8 cellular contexts compared by ENCODE assay signal in the genomic region with DNA sequence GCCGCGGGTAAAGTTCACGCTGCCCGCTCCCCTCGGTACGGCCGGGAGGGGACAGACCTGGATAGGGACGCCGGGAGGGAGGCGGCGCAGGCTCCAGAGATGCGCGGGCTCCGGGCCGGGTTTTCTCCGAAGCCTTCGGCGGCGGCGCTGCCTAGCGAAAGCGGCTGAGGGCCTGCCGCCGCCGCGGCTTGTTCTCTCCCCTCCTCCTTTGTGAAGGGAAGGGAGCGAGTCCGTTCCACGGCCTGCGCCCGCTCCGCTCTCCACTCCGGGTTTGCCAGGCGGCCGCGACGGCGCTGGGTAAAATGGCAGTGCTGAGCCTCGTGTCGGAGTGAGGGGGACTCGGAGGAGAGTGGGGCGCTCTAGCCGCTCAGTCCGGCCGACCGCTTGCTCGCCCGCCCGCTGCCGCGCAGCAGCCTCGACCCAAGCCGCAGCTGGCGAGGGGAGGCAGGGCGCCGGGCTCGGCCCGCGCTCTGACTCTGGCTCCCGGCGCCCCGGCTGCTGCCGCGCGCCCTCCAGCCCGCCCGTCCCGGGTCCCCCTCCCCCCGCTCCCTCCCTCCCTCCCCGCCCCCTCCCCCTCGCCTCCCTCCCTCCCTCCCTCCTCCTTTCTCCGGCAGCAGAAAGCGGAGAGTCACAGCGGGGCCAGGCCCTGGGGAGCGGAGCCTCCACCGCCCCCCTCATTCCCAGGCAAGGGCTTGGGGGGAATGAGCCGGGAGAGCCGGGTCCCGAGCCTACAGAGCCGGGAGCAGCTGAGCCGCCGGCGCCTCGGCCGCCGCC. TPM values are rescaled to one million over a fixed set of nuclear protein-coding genes. Genes with fewer than 3 reads are reported as not detected.
A peak's percentile ranks its signal among the peaks of the same experiment; 100 is the strongest.
DNase-seq lines count a peak whose midpoint lies in the region; ATAC-seq and TF ChIP-seq lines count a peak whose summit lies in the region.

A gene (plus strand): TSS at position 599 of the 774 bp plus-strand sequence. CDS start 389 bp downstream, outside the sequence.

- DNase-seq in DMS 273 (lab: John Stamatoyannopoulos, UW; ENCODE audit: unreplicated experiment) = peak; percentile 98
- DNase-seq in KBM-7 = peak; percentile 98
- peak; percentile 99 for DNase-seq in activated T-cell treated with anti-CD3 and anti-CD28 coated beads, Interleukin-2, amount 50 U/mL, for 1 hour
- peak; percentile 89 for DNase-seq in epithelial cell of prostate (ENCODE audit: low read depth, low spot score)
- DNase-seq in mucosa of descending colon = peak; percentile 95 to 99 (median 97)
- DNase-seq in stimulated activated CD8-positive, alpha-beta memory T cell treated with anti-CD3 and anti-CD28 coated beads, Interleukin-2, amount 100 ng/mL, for 48 hours (ENCODE audit: low read depth in 2 of 2) = peak; percentile 88 to 89

- peak within 1 kb of the TSS; percentile 94 for H3K4me3 ChIP-seq in mucosa of descending colon

- ATAC-seq in GM21717 (IDR thresholded peaks at IDR 0.05; ENCODE audit: unreplicated experiment) (peak; percentile 34), mucosa of descending colon (peak; percentile 77)

- H3K4me1 ChIP-seq in mucosa of descending colon (ENCODE audit: low read depth) = peaks cover 51% of the 10 kb centered on the region

- intact Hi-C loops in mucosa of descending colon (cut with DNase I, micrococcal nuclease) = loop anchor here in 1 of 2 donors (10.0 kb wide), 1 partner anchor 89 kb away; a partner anchor contains a TSS

- no peaks in the 10 kb centered on the region for H3K9me3 ChIP-seq in mucosa of descending colon

- H3K27ac ChIP-seq in epithelial cell of prostate = peak within 1 kb of the TSS; percentile 91

- peaks cover 8% of the 10 kb centered on the region for H3K36me3 ChIP-seq in mucosa of descending colon (ENCODE audit: low read depth)

- in situ Hi-C loops in KBM-7 (cut with MboI; ENCODE audit: low pct_unique_long_range_greater_than_20kb, low sequenced_read_pairs) = no loop called here

- no peak for TF ChIP-seq CTCF in mucosa of descending colon (IDR thresholded peaks at IDR 0.05)

TF ChIP-seq in PFSK-1, 5 proteins besides CTCF, POLR2A, EP300 and RAD21:
- TF ChIP-seq TAF1 (IDR thresholded peaks at IDR 0.05; ENCODE audit: borderline replicate concordance, insufficient read depth, low read length) (peak; percentile 90), POLR2AphosphoS5 (IDR thresholded peaks at IDR 0.05; ENCODE audit: low read depth, low read length) (peak; percentile 73), SIN3A (IDR thresholded peaks at IDR 0.05; ENCODE audit: borderline replicate concordance, insufficient read depth, low read length) (0 out of 2 replicates have a peak, but pooled peaks have one; percentile 66), FOXP2 (optimal IDR thresholded peaks at IDR 0.05; ENCODE audit: borderline replicate concordance, extremely low read depth, extremely low read length, insufficient read depth) (peak; percentile 87)
- TF ChIP-seq, protein P1, sequence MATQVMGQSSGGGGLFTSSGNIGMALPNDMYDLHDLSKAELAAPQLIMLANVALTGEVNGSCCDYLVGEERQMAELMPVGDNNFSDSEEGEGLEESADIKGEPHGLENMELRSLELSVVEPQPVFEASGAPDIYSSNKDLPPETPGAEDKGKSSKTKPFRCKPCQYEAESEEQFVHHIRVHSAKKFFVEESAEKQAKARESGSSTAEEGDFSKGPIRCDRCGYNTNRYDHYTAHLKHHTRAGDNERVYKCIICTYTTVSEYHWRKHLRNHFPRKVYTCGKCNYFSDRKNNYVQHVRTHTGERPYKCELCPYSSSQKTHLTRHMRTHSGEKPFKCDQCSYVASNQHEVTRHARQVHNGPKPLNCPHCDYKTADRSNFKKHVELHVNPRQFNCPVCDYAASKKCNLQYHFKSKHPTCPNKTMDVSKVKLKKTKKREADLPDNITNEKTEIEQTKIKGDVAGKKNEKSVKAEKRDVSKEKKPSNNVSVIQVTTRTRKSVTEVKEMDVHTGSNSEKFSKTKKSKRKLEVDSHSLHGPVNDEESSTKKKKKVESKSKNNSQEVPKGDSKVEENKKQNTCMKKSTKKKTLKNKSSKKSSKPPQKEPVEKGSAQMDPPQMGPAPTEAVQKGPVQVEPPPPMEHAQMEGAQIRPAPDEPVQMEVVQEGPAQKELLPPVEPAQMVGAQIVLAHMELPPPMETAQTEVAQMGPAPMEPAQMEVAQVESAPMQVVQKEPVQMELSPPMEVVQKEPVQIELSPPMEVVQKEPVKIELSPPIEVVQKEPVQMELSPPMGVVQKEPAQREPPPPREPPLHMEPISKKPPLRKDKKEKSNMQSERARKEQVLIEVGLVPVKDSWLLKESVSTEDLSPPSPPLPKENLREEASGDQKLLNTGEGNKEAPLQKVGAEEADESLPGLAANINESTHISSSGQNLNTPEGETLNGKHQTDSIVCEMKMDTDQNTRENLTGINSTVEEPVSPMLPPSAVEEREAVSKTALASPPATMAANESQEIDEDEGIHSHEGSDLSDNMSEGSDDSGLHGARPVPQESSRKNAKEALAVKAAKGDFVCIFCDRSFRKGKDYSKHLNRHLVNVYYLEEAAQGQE (IDR thresholded peaks at IDR 0.05; ENCODE audit: insufficient read depth in 1 of 2, low read depth in 2 of 2, low read length in 2 of 2) = peak; percentile 48 to 50; a peak in 3 of 4 replicates

RNA-seq across cellular contexts. Expression of the gene that starts here (rescaled TPM):
- 54.9 TPM for polyA plus RNA-seq in PFSK-1 (2012; ENCODE audit: insufficient read length, low read depth)
- total RNA-seq in mucosa of descending colon = 10 to 100 TPM; 59.9 to 81.2 (median 65.4) TPM

Comparison
In these comparisons a context has a peak if more than half of its experiments do, and no peak if none do; other contexts are left out.
1. Peak in every context shown above with its lines: DNase-seq, ATAC-seq, H3K4me3 ChIP-seq and H3K27ac ChIP-seq.